21 cellular contexts compared by ENCODE assay signal in genomic region chr19:51044327-51044726, GRCh38. TPM values are rescaled to one million over a fixed set of nuclear protein-coding genes. Genes with fewer than 3 reads are reported as not detected.
A peak's percentile ranks its signal among the peaks of the same experiment; 100 is the strongest.
DNase-seq lines count a peak whose midpoint lies in the region; ATAC-seq, FAIRE-seq and TF ChIP-seq lines count a peak whose summit lies in the region.
"Had no signal": no experiment of that assay in that cellular context is flagged by ENCODE, and none has a peak within 500 bp of the region (broad histone marks: within the 10 kb centered on the region; RNA-seq: fewer than 3 reads in every experiment).

No MANE protein-coding gene starts in this region.

- H2BK5ac ChIP-seq in H1 (ENCODE audit: low read depth, low read length), result no peak overlapping the region; the same call in 1 of the 2 replicates

- no peaks in the 10 kb centered on the region for H3K79me1 ChIP-seq in H1 (ENCODE audit: low read depth, low read length)

- H3K27ac ChIP-seq in GM23338 (ENCODE audit: low read depth) (no peak overlapping the region), H1 (ENCODE audit: low read depth, low read length) (no peak overlapping the region), sigmoid colon (no peak overlapping the region)
- H3K27ac ChIP-seq: C4-2B, GM23248, KMS-11 had no signal

- intact Hi-C loops in sigmoid colon (cut with DNase I), result no loop called here
- intact Hi-C loops in activated CD4-positive, alpha-beta T cell treated with anti-CD3 and anti-CD28 coated beads for 36 hours (cut with DNase I, micrococcal nuclease), result no loop called here

- H2AFZ ChIP-seq in GM23338 (peak overlapping the region; percentile 20; the same call in 1 of the 2 replicates), H1 (ENCODE audit: low read length) (no peak overlapping the region)
- H2AFZ ChIP-seq: GM23248 had no signal

- H3K4me3 ChIP-seq in GM23338 (no peak overlapping the region), H1 (ENCODE audit: extremely low read depth in 1 of 4, insufficient read depth in 2 of 4, low read depth in 3 of 4, low read length in 4 of 4) (no peak overlapping the region), sigmoid colon (no peak overlapping the region)
- H3K4me3 ChIP-seq: GM23248 had no signal

- H3K9me3 ChIP-seq in H1 (ENCODE audit: insufficient read depth in 2 of 2, low read depth in 1 of 2, low read length in 1 of 2), result no peaks in the 10 kb centered on the region
- H3K9me3 ChIP-seq in sigmoid colon, result no peaks in the 10 kb centered on the region
- H3K9me3 ChIP-seq: Caco-2 had no signal

- H3K18ac ChIP-seq in H1 (ENCODE audit: extremely low read depth, low read length), result 0 out of 2 replicates have a peak overlapping the region, but pooled peaks have one; percentile 24

- no peaks in the 10 kb centered on the region for H3K27me3 ChIP-seq in GM23338 (ENCODE audit: insufficient read depth)
- no peaks in the 10 kb centered on the region for H3K27me3 ChIP-seq in H1 (replicated peaks in 1 of 4; ENCODE audit: control insufficient read depth in 3 of 4, extremely low read depth in 1 of 4, insufficient read depth in 3 of 4, low read length in 3 of 4)
- peaks cover 0 to 4% (median 0%) of the 10 kb centered on the region in 3 donors for H3K27me3 ChIP-seq in sigmoid colon

- H3K4me3 Mint-ChIP-seq in GM23338, result no peak overlapping the region
- no peak overlapping the region for H3K4me3 Mint-ChIP-seq in activated CD4-positive, alpha-beta T cell treated with anti-CD3 and anti-CD28 coated beads for 36 hours
- H3K4me3 Mint-ChIP-seq: CD4-positive, alpha-beta T cell; HFFc6 had no signal

- CTCF ChIA-PET in H1 (lab: Charles Lee; ENCODE audit: partially characterized antibody), result interaction anchor here (0.9 to 6.7 kb wide), 3 partner anchors 24 to 341 kb away, joined by 3 to 54 read pairs (median 3); partner anchors contain the start of gene KLK10
- CTCF ChIA-PET in activated CD4-positive, alpha-beta T cell treated with anti-CD3 and anti-CD28 coated beads for 36 hours (lab: Charles Lee), result no interaction called here

- no peaks in the 10 kb centered on the region for H3K79me2 ChIP-seq in GM23338 (replicated peaks; ENCODE audit: insufficient read depth)
- H3K79me2 ChIP-seq in H1 (ENCODE audit: control insufficient read depth in 1 of 2, insufficient read depth in 2 of 2, low read length in 2 of 2), result no peaks in the 10 kb centered on the region

- 84% methylated on average over 11 of the region's 11 CpGs; no CpG with 5 or more reads in 1 of the 2 experiments for WGBS in H1 (ENCODE audit: extremely low coverage in 1 of 2, insufficient coverage in 1 of 2, insufficient read length in 1 of 2, insufficient replicate concordance in 2 of 2, low coverage in 1 of 2, low lambda C conversion rate in 2 of 2, missing lambda C conversion rate in 1 of 2), 2 experiments
- WGBS in sigmoid colon, 2 donors, result 81 to 84% methylated on average over 11 of the region's 11 CpGs

- H2BK120ac ChIP-seq in H1 (replicated peaks; ENCODE audit: low read depth, low read length), result no peak overlapping the region

- no peak for FAIRE-seq in H1 (lab: Jason Lieb, UNC)
- FAIRE-seq: D721Med, G401.6, GM12891, GM18507, HTR-8/SVneo had no signal

- H3K23ac ChIP-seq in H1 (ENCODE audit: insufficient read length), result no peak overlapping the region

- ATAC-seq in GM23338 (no peak), HG03175 (IDR thresholded peaks at IDR 0.05; ENCODE audit: unreplicated experiment) (no peak)
- no peak for ATAC-seq in activated CD4-positive, alpha-beta T cell treated with anti-CD3 and anti-CD28 coated beads for 36 hours
- ATAC-seq: HCT116 had no signal

- no peak overlapping the region for H4K91ac ChIP-seq in H1 (replicated peaks; ENCODE audit: insufficient read length, low read length)

- no peaks in the 10 kb centered on the region for H4K20me1 ChIP-seq in GM23338 (replicated peaks; ENCODE audit: insufficient read depth)
- no peaks in the 10 kb centered on the region for H4K20me1 ChIP-seq in H1 (replicated peaks in 1 of 2; ENCODE audit: control insufficient read depth in 1 of 2, insufficient read depth in 2 of 2, low read length in 2 of 2)

- H4K5ac ChIP-seq in H1 (ENCODE audit: insufficient read length, low read depth, low read length), result no peak overlapping the region

- no peak for TF ChIP-seq CTCF in GM23338 (conservative IDR thresholded peaks at IDR 0.05; ENCODE audit: low read depth in 2 of 2)
- TF ChIP-seq CTCF in H1 (IDR thresholded peaks at IDR 0.05; ENCODE audit: control extremely low read depth in 1 of 3, insufficient read depth in 1 of 3, low read depth in 1 of 3, low read length in 3 of 3), result no peak
- no peak for TF ChIP-seq CTCF in sigmoid colon (IDR thresholded peaks at IDR 0.05)

- no peak overlapping the region for H3K56ac ChIP-seq in H1 (replicated peaks; ENCODE audit: insufficient read length, low read depth, low read length)

- H3K9me2 ChIP-seq in GM23338 (ENCODE audit: insufficient read depth), result no peaks in the 10 kb centered on the region

- no peak for TF ChIP-seq RAD21 in H1 (IDR thresholded peaks at IDR 0.05 in 1 of 2, conservative IDR thresholded peaks at IDR 0.05 in 1 of 2; ENCODE audit: low read depth in 2 of 2, low read length in 2 of 2)

- H3K36me3 Mint-ChIP-seq in GM23338 (ENCODE audit: low read depth), result peaks cover 11% of the 10 kb centered on the region; the same call in 2 of the 3 replicates
- H3K36me3 Mint-ChIP-seq in activated CD4-positive, alpha-beta T cell treated with anti-CD3 and anti-CD28 coated beads for 36 hours (ENCODE audit: low read depth), result no peaks in the 10 kb centered on the region

- TF ChIP-seq EP300 in H1 (IDR thresholded peaks at IDR 0.05; ENCODE audit: borderline replicate concordance in 1 of 2, low read depth in 2 of 2, low read length in 2 of 2) (no peak), sigmoid colon (IDR thresholded peaks at IDR 0.05) (no peak)

- no peak for TF ChIP-seq POLR2A in H1 (IDR thresholded peaks at IDR 0.05; ENCODE audit: control extremely low read depth in 1 of 2, low read depth in 2 of 2, low read length in 2 of 2)
- TF ChIP-seq POLR2A in sigmoid colon (IDR thresholded peaks at IDR 0.05), result no peak

- no peaks in the 10 kb centered on the region for H3K36me3 ChIP-seq in GM23338 (ENCODE audit: insufficient read depth)
- no peaks in the 10 kb centered on the region for H3K36me3 ChIP-seq in H1 (ENCODE audit: control insufficient read depth in 2 of 4, insufficient read depth in 4 of 4, low read length in 3 of 4)
- H3K36me3 ChIP-seq in sigmoid colon, result no peaks in the 10 kb centered on the region

- H3K14ac ChIP-seq in H1 (ENCODE audit: insufficient read length), result no peak overlapping the region

- H3K4me1 Mint-ChIP-seq in GM23338, result peaks cover 29% of the 10 kb centered on the region
- no peaks in the 10 kb centered on the region for H3K4me1 Mint-ChIP-seq in activated CD4-positive, alpha-beta T cell treated with anti-CD3 and anti-CD28 coated beads for 36 hours

- POLR2A ChIA-PET in H1 (lab: Charles Lee; ENCODE audit: partially characterized antibody), result interaction anchor here (1.2 to 1.4 kb wide), 2 partner anchors 18 to 27 kb away, joined by 3 read pairs; partner anchors contain the start of gene KLK11
- POLR2A ChIA-PET in activated CD4-positive, alpha-beta T cell treated with anti-CD3 and anti-CD28 coated beads for 36 hours (lab: Charles Lee), result no interaction called here

- H3K4me1 ChIP-seq in GM23338 (ENCODE audit: insufficient read depth) (peaks cover 36% of the 10 kb centered on the region), H1 (replicated peaks in 1 of 4; ENCODE audit: control insufficient read depth in 3 of 4, insufficient read depth in 4 of 4, low read length in 3 of 4) (peaks cover 0 to 15% (median 7%) of the 10 kb centered on the region in 4 experiments; a peak in 4 of 7 replicates), sigmoid colon (no peaks in the 10 kb centered on the region)
- H3K4me1 ChIP-seq: Caco-2 had no signal

- peaks cover 21% of the 10 kb centered on the region for H3K9me3 Mint-ChIP-seq in GM23338
- H3K9me3 Mint-ChIP-seq in activated CD4-positive, alpha-beta T cell treated with anti-CD3 and anti-CD28 coated beads for 36 hours (ENCODE audit: low read depth), result no peaks in the 10 kb centered on the region

- H3K9ac ChIP-seq in H1 (replicated peaks in 1 of 4; ENCODE audit: extremely low read depth in 1 of 4, low read depth in 3 of 4, low read length in 3 of 4), result no peak overlapping the region
- H3K9ac ChIP-seq: GM23248, KMS-11 had no signal

- DNase-seq in GM23338 (ENCODE audit: low spot score) (no peak), H1 (ENCODE audit: low read depth in 1 of 2, low spot score in 2 of 2) (no peak), sigmoid colon (peak; percentile 7)
- DNase-seq in activated CD4-positive, alpha-beta T cell treated with anti-CD3 and anti-CD28 coated beads for 36 hours, result no peak
- DNase-seq: ACHN; Caco-2; CD4-positive, alpha-beta T cell; GM23248; H7; HFFc6 had no signal

- H3K4ac ChIP-seq in H1 (replicated peaks; ENCODE audit: insufficient read length, low read depth, low read length), result no peak overlapping the region

- H2BK20ac ChIP-seq in H1 (ENCODE audit: low read length), result 0 out of 2 replicates have a peak overlapping the region, but pooled peaks have one; percentile 43

- no peak overlapping the region; the same call in 1 of the 2 replicates for H3K27ac Mint-ChIP-seq in GM23338
- no peak overlapping the region for H3K27ac Mint-ChIP-seq in activated CD4-positive, alpha-beta T cell treated with anti-CD3 and anti-CD28 coated beads for 36 hours
- H3K27ac Mint-ChIP-seq: CD4-positive, alpha-beta T cell; HFFc6 had no signal

- no peak overlapping the region for H2BK15ac ChIP-seq in H1 (ENCODE audit: low read length)

- peak overlapping the region; percentile 85; the same call in 1 of the 2 replicates for H2BK12ac ChIP-seq in H1 (ENCODE audit: low read depth, low read length)

- 0 out of 2 replicates have a peak overlapping the region, but pooled peaks have one; percentile 24 for H3K4me2 ChIP-seq in GM23338
- H3K4me2 ChIP-seq in H1 (ENCODE audit: insufficient read depth in 1 of 2, low read depth in 2 of 2, low read length in 2 of 2), result peak overlapping the region in 1 of 2 experiments; percentile 15; a peak in 1 of 4 replicates
- H3K4me2 ChIP-seq: KMS-11 had no signal

- H4K8ac ChIP-seq in H1 (ENCODE audit: extremely low read depth, insufficient read depth, low read length), result no peak overlapping the region

- no peaks in the 10 kb centered on the region; the same call in 1 of the 2 replicates for H3K23me2 ChIP-seq in H1 (ENCODE audit: low read depth, low read length)

- peaks cover 12% of the 10 kb centered on the region for H3K27me3 Mint-ChIP-seq in GM23338 (ENCODE audit: insufficient read depth, low read depth, poor library complexity)
- H3K27me3 Mint-ChIP-seq in activated CD4-positive, alpha-beta T cell treated with anti-CD3 and anti-CD28 coated beads for 36 hours, result peaks cover 10% of the 10 kb centered on the region

- no peak overlapping the region for H2AK5ac ChIP-seq in H1 (ENCODE audit: low read depth, low read length)

- no peaks in the 10 kb centered on the region; the same call in 1 of the 2 replicates for H3F3A ChIP-seq in GM23338 (replicated peaks; ENCODE audit: low read depth)

RNA-seq across cellular contexts. Expression of gene KLK12, which starts 9.5 kb away (rescaled TPM):
- total RNA-seq in GM23338 (2014; rRNA removed; shearing (Covaris generic)), result not detected in 2 replicates
- polyA plus RNA-seq in GM23338 (2016; fragmentation: Nextera tagmentation; extraction: Ambion mirVana) (not detected in 2 replicates), H1 (2011; rRNA removed) (0.24 TPM in 1 of 2 replicates, not detected in the other), sigmoid colon (1 to 10 TPM in 1 of 3 donors, not detected in 2; 2.6 TPM)
- not detected in 2 replicates for total RNA-seq in H1 (2021; fragmentation: NEBNext Ultra II Directional; extraction: Animal tissue kit (Norgen Biotek cat#: 25700))
- not detected for polyA plus RNA-seq in H1 (2011; cell fraction: cytosol; rRNA removed)
- not detected for polyA plus RNA-seq in H1 (2011; cell fraction: nucleus; rRNA removed)
- not detected in 4 replicates for polyA plus RNA-seq in H1 (2012, experiment 1 of 2)
- polyA plus RNA-seq in H1 (2012, experiment 2 of 2), result not detected
- 0.06 TPM for polyA plus RNA-seq in H1 (2013, experiment 1 of 2)
- polyA plus RNA-seq in H1 (2013, experiment 2 of 2), result not detected
- not detected in 2 replicates for polyA minus RNA-seq in H1 (2011; rRNA and poly(A)+ RNA removed)
- not detected for polyA minus RNA-seq in H1 (2011; cell fraction: cytosol; rRNA and poly(A)+ RNA removed)
- polyA minus RNA-seq in H1 (2011; cell fraction: nucleus; rRNA and poly(A)+ RNA removed), result not detected
- not detected for total RNA-seq in sigmoid colon
- not detected for total RNA-seq in activated CD4-positive, alpha-beta T cell treated with anti-CD3 and anti-CD28 coated beads for 36 hours
- total RNA-seq: A172; Caco-2; CD4-positive, alpha-beta T cell; GM23248; H7; HFFc6 had no signal
- polyA plus RNA-seq: BJ, GM23248 had no signal

RNA-seq across cellular contexts. Expression of gene KLK11, which starts 17.9 kb away (rescaled TPM):
- not detected in 2 replicates for total RNA-seq in GM23338 (2014; rRNA removed; shearing (Covaris generic))
- polyA plus RNA-seq in GM23338 (2016; fragmentation: Nextera tagmentation; extraction: Ambion mirVana) (0.28 TPM in 1 of 2 replicates, not detected in the other), H1 (2011; rRNA removed) (0.38 and 0.45 TPM in 2 replicates), sigmoid colon (under 1 TPM in 1 of 3 donors, not detected in 2; 0.76 TPM)
- total RNA-seq in H1 (2021; fragmentation: NEBNext Ultra II Directional; extraction: Animal tissue kit (Norgen Biotek cat#: 25700)), result not detected in 2 replicates
- polyA plus RNA-seq in H1 (2011; cell fraction: cytosol; rRNA removed), result 0.37 TPM
- polyA plus RNA-seq in H1 (2011; cell fraction: nucleus; rRNA removed), result 0.27 TPM
- 0.46 to 0.79 TPM (median 0.54 TPM) in 3 of 4 replicates, not detected in the other for polyA plus RNA-seq in H1 (2012, experiment 1 of 2)
- polyA plus RNA-seq in H1 (2012, experiment 2 of 2), result 0.43 TPM
- polyA plus RNA-seq in H1 (2013, experiment 1 of 2), result 0.39 TPM
- 0.26 TPM for polyA plus RNA-seq in H1 (2013, experiment 2 of 2)
- not detected in 2 replicates for polyA minus RNA-seq in H1 (2011; rRNA and poly(A)+ RNA removed)
- not detected for polyA minus RNA-seq in H1 (2011; cell fraction: cytosol; rRNA and poly(A)+ RNA removed)
- not detected for polyA minus RNA-seq in H1 (2011; cell fraction: nucleus; rRNA and poly(A)+ RNA removed)
- total RNA-seq in sigmoid colon, result under 1 TPM in 1 of 4 donors, not detected in 3; 0.71 TPM
- not detected for total RNA-seq in activated CD4-positive, alpha-beta T cell treated with anti-CD3 and anti-CD28 coated beads for 36 hours
- total RNA-seq: A172; Caco-2; CD4-positive, alpha-beta T cell; GM23248; H7; HFFc6 had no signal
- polyA plus RNA-seq: BJ, GM23248 had no signal

RNA-seq across cellular contexts. Expression of gene KLK13, which starts 20.6 kb away (rescaled TPM):
- 1.1 and 5.7 TPM in 2 replicates for total RNA-seq in GM23338 (2014; rRNA removed; shearing (Covaris generic))
- 3.6 and 4.5 TPM in 2 replicates for polyA plus RNA-seq in GM23338 (2016; fragmentation: Nextera tagmentation; extraction: Ambion mirVana)
- 4.2 and 5.0 TPM in 2 replicates for total RNA-seq in H1 (2021; fragmentation: NEBNext Ultra II Directional; extraction: Animal tissue kit (Norgen Biotek cat#: 25700))
- polyA plus RNA-seq in H1 (2011; rRNA removed), result 4.5 and 4.6 TPM in 2 replicates
- 4.3 TPM for polyA plus RNA-seq in H1 (2011; cell fraction: cytosol; rRNA removed)
- 4.7 TPM for polyA plus RNA-seq in H1 (2011; cell fraction: nucleus; rRNA removed)
- polyA plus RNA-seq in H1 (2012, experiment 1 of 2), result 2.9 to 5.7 TPM (median 4.5 TPM) in 4 replicates
- 3.4 TPM for polyA plus RNA-seq in H1 (2012, experiment 2 of 2)
- 5.6 TPM for polyA plus RNA-seq in H1 (2013, experiment 1 of 2)
- 6.6 TPM for polyA plus RNA-seq in H1 (2013, experiment 2 of 2)
- polyA minus RNA-seq in H1 (2011; rRNA and poly(A)+ RNA removed), result 2.6 and 8.2 TPM in 2 replicates
- not detected for polyA minus RNA-seq in H1 (2011; cell fraction: cytosol; rRNA and poly(A)+ RNA removed)
- polyA minus RNA-seq in H1 (2011; cell fraction: nucleus; rRNA and poly(A)+ RNA removed), result 1.5 TPM
- not detected for total RNA-seq in sigmoid colon
- polyA plus RNA-seq in sigmoid colon, result under 1 TPM in 2 of 3 donors, not detected in 1; 0.58 to 0.60 TPM
- not detected for total RNA-seq in activated CD4-positive, alpha-beta T cell treated with anti-CD3 and anti-CD28 coated beads for 36 hours
- total RNA-seq: A172; Caco-2; CD4-positive, alpha-beta T cell; GM23248; HFFc6 had no signal
- polyA plus RNA-seq: BJ had no signal

RNA-seq across cellular contexts. Expression of gene KLK10, which starts 24.8 kb away (rescaled TPM):
- 4.9 and 6.6 TPM in 2 replicates for total RNA-seq in GM23338 (2014; rRNA removed; shearing (Covaris generic))
- polyA plus RNA-seq in GM23338 (2016; fragmentation: Nextera tagmentation; extraction: Ambion mirVana) (6.0 and 6.1 TPM in 2 replicates), H1 (2011; rRNA removed) (9.7 and 12.4 TPM in 2 replicates), sigmoid colon (under 1 TPM; 0.60 to 0.69 (median 0.67) TPM)
- 4.5 and 4.8 TPM in 2 replicates for total RNA-seq in H1 (2021; fragmentation: NEBNext Ultra II Directional; extraction: Animal tissue kit (Norgen Biotek cat#: 25700))
- 6.7 TPM for polyA plus RNA-seq in H1 (2011; cell fraction: cytosol; rRNA removed)
- polyA plus RNA-seq in H1 (2011; cell fraction: nucleus; rRNA removed), result 10.1 TPM
- polyA plus RNA-seq in H1 (2012, experiment 1 of 2), result 3.2 to 8.2 TPM (median 5.5 TPM) in 4 replicates
- polyA plus RNA-seq in H1 (2012, experiment 2 of 2), result 4.7 TPM
- 6.3 TPM for polyA plus RNA-seq in H1 (2013, experiment 1 of 2)
- 7.3 TPM for polyA plus RNA-seq in H1 (2013, experiment 2 of 2)
- 2.9 and 6.9 TPM in 2 replicates for polyA minus RNA-seq in H1 (2011; rRNA and poly(A)+ RNA removed)
- polyA minus RNA-seq in H1 (2011; cell fraction: cytosol; rRNA and poly(A)+ RNA removed), result 4.3 TPM
- polyA minus RNA-seq in H1 (2011; cell fraction: nucleus; rRNA and poly(A)+ RNA removed), result 4.5 TPM
- total RNA-seq in sigmoid colon, result 1 to 10 TPM in 1 of 4 donors, under 1 TPM in 1, not detected in 2; 0.82 to 2.5 TPM
- total RNA-seq in activated CD4-positive, alpha-beta T cell treated with anti-CD3 and anti-CD28 coated beads for 36 hours, result not detected
- total RNA-seq: A172; Caco-2; CD4-positive, alpha-beta T cell; GM23248; HFFc6 had no signal
- polyA plus RNA-seq: BJ, GM23248 had no signal

RNA-seq across cellular contexts. Expression of gene KLK14, which starts 38.4 kb away (rescaled TPM):
- not detected in 2 replicates for total RNA-seq in GM23338 (2014; rRNA removed; shearing (Covaris generic))
- polyA plus RNA-seq in GM23338 (2016; fragmentation: Nextera tagmentation; extraction: Ambion mirVana) (0.42 and 0.52 TPM in 2 replicates), H1 (2011; rRNA removed) (0.09 and 0.22 TPM in 2 replicates), sigmoid colon (under 1 TPM in 1 of 3 donors, not detected in 2; 0.51 TPM)
- total RNA-seq in H1 (2021; fragmentation: NEBNext Ultra II Directional; extraction: Animal tissue kit (Norgen Biotek cat#: 25700)), result 0.40 and 1.2 TPM in 2 replicates
- polyA plus RNA-seq in H1 (2011; cell fraction: cytosol; rRNA removed), result 0.32 TPM
- 2.3 TPM for polyA plus RNA-seq in H1 (2011; cell fraction: nucleus; rRNA removed)
- polyA plus RNA-seq in H1 (2012, experiment 1 of 2), result 0.64 to 0.87 TPM (median 0.86 TPM) in 4 replicates
- polyA plus RNA-seq in H1 (2012, experiment 2 of 2), result not detected
- 0.24 TPM for polyA plus RNA-seq in H1 (2013, experiment 1 of 2)
- polyA plus RNA-seq in H1 (2013, experiment 2 of 2), result 0.28 TPM
- polyA minus RNA-seq in H1 (2011; rRNA and poly(A)+ RNA removed), result not detected in 2 replicates
- polyA minus RNA-seq in H1 (2011; cell fraction: cytosol; rRNA and poly(A)+ RNA removed), result not detected
- polyA minus RNA-seq in H1 (2011; cell fraction: nucleus; rRNA and poly(A)+ RNA removed), result not detected
- total RNA-seq in sigmoid colon, result not detected
- total RNA-seq in activated CD4-positive, alpha-beta T cell treated with anti-CD3 and anti-CD28 coated beads for 36 hours, result 1 to 10 TPM in 1 of 2 experiments, under 1 TPM in 1; 0.69 to 1.1 TPM
- total RNA-seq: A172, Caco-2, GM23248, H7 had no signal
- polyA plus RNA-seq: GM23248 had no signal
